Comparison of ENCODE assay signal across 7 cellular contexts in the genomic region with DNA sequence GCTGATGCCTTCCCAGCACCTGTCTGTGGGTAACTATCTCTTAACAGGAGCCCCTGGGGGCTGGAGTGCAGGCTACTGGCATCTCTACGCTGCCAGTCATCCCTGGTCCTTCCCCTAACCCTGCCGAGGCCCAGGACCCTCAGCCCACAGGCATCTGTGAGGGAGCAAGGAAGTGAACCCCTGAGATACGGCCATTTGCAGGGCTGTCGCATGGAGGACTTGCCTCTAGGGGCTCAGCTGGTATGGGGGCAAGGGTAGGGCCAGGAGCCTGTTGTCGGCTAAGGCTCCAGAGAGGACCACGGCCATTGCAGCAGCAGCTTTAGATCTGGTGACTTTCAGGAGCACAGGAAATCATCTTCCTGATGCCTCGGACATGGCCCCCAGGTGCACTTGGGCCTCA.
"Had no signal": no experiment of that assay in that cellular context is flagged by ENCODE, and none has a peak within 500 bp of the region (broad histone marks: within the 10 kb centered on the region; RNA-seq: fewer than 3 reads in every experiment).

No MANE protein-coding gene starts in this region.

- H3K27ac ChIP-seq: GM23248 had no signal

- H3K9ac ChIP-seq: GM23248 had no signal

- FAIRE-seq: H54, HTR-8/SVneo had no signal

- DNase-seq: GM23248, GOT3, H9, HCEC 1CT, KG1 had no signal

- H3K4me3 ChIP-seq: GM23248 had no signal

- H2AFZ ChIP-seq: GM23248 had no signal
